In genomic region chr18:59705145-59705544, GRCh38 we compare ENCODE assay signal across 15 cellular contexts. TPM values are rescaled to one million over a fixed set of nuclear protein-coding genes. Genes with fewer than 3 reads are reported as not detected.
"Had no signal": no experiment of that assay in that cellular context is flagged by ENCODE, and none has a peak within 500 bp of the region (broad histone marks: within the 10 kb centered on the region; RNA-seq: fewer than 3 reads in every experiment).

No MANE protein-coding gene starts in this region.

- H3K9me3 ChIP-seq: body of pancreas, sigmoid colon had no signal

- H3K27ac ChIP-seq: body of pancreas, parathyroid adenoma had no signal

- H3K27me3 ChIP-seq: body of pancreas, sigmoid colon had no signal

- H3K4me1 ChIP-seq: body of pancreas, parathyroid adenoma had no signal

- H3K4me3 ChIP-seq: body of pancreas, sigmoid colon had no signal

- DNase-seq: activated CD4-positive, alpha-beta T cell treated with anti-CD3 and anti-CD28 coated beads for 36 hours; activated CD4-positive, alpha-beta T cell treated with anti-CD3 and anti-CD28 coated beads, Interleukin-2, amount 50 U/mL, for 48 hours; activated gamma-delta T cell treated with Interleukin-2 at 50 U/mL for 16 hours; amygdala; body of pancreas; caudate nucleus; natural killer cell; sigmoid colon; stimulated activated CD8-positive, alpha-beta memory T cell treated with anti-CD3 and anti-CD28 coated beads, Interleukin-4, amount 100 ng/mL, for 48 hours; stimulated activated naive CD4-positive, alpha-beta T cell; T-helper 2 cell had no signal

- ATAC-seq: activated CD4-positive, alpha-beta T cell treated with anti-CD3 and anti-CD28 coated beads for 36 hours; body of pancreas; natural killer cell had no signal

- FAIRE-seq: colon, TTC549 had no signal

- H3K36me3 ChIP-seq: sigmoid colon had no signal

RNA-seq across cellular contexts. Expression of gene CCBE1, which starts 7.9 kb away (rescaled TPM):
- total RNA-seq: activated T-helper 1 cell treated with anti-CD3 and anti-CD28 coated beads, Interleukin-12 subunit alpha, Interleukin-12 subunit beta, Interleukin-2, Interleukin-4 antibody, amounts not matched to agents 30 ng/mL and 10 ng/mL and 1 ng/mL, durations not matched to agents 14 hours and 24 hours and 36 hours had no signal
